In genomic region chr1:159914252-159915018, GRCh38 we compare ENCODE assay signal across 14 cellular contexts. TPM values are rescaled to one million over a fixed set of nuclear protein-coding genes. Genes with fewer than 3 reads are reported as not detected.
DNase-seq lines count a peak whose midpoint lies in the region; ATAC-seq and TF ChIP-seq lines count a peak whose summit lies in the region.
"Had no signal": no experiment of that assay in that cellular context is flagged by ENCODE, and none has a peak within 500 bp of the region (broad histone marks: within the 10 kb centered on the region; RNA-seq: fewer than 3 reads in every experiment).

No MANE protein-coding gene starts in this region.

- no peak for ATAC-seq in stimulated activated memory B cell treated with anti-CD40 and anti-IgM and Interleukin-4, amounts not matched to agents 10 μg/mL and 1 μg/mL and 100 μg/mL, for 72 hours

- POLR2A ChIA-PET in PC-9 (lab: Charles Lee; ENCODE audit: unreplicated experiment) = interaction anchor here (0.5 to 1.8 kb wide), 5 partner anchors 10 to 494 kb away, joined by 3 to 11 read pairs (median 7); no protein-coding TSS in a partner anchor

- H3K4me1 ChIP-seq in PC-9 (replicated peaks; ENCODE audit: insufficient read depth) (peaks cover 99% of the 10 kb centered on the region), iPS-18a (ENCODE audit: control insufficient read depth, low read depth, low read length) (peaks cover 43% of the 10 kb centered on the region), neural progenitor cell (peaks cover 28% of the 10 kb centered on the region)

- CTCF ChIA-PET in PC-9 (lab: Charles Lee) = interaction anchor here (0.6 to 0.7 kb wide), 3 partner anchors 24 to 204 kb away, joined by 3 to 5 read pairs (median 3); no protein-coding TSS in a partner anchor

- H3K27me3 Mint-ChIP-seq in stimulated activated memory B cell treated with anti-CD40 and anti-IgM and Interleukin-4, amounts not matched to agents 10 μg/mL and 1 μg/mL and 100 μg/mL, for 72 hours = no peaks in the 10 kb centered on the region
- peaks cover 16% of the 10 kb centered on the region for H3K27me3 Mint-ChIP-seq in neural progenitor cell (ENCODE audit: insufficient read depth, low read depth)

- DNase-seq in NCI-H2196 (lab: John Stamatoyannopoulos, UW; ENCODE audit: unreplicated experiment) = peak; percentile 33
- DNase-seq in NCI-H2196 treated with DMSO at 0.1 percent for 48 hours (lab: John Stamatoyannopoulos, UW; ENCODE audit: unreplicated experiment) = no peak
- peak in 1 of 2 experiments; percentile 82 for DNase-seq in PC-9
- no peak for DNase-seq in NAMALWA (ENCODE audit: low spot score)
- DNase-seq in neural progenitor cell (ENCODE audit: low spot score) = no peak
- no peak for DNase-seq in mucosa of gallbladder (ENCODE audit: low spot score)
- DNase-seq: activated CD4-positive, alpha-beta T cell treated with anti-CD3 and anti-CD28 coated beads, Interleukin-2, amount 50 U/mL, for 48 hours; effector memory CD4-positive, alpha-beta T cell; hippocampal formation; MG63 had no signal

- no peak overlapping the region for H2AFZ ChIP-seq in PC-9
- H2AFZ ChIP-seq in neural progenitor cell (replicated peaks) = no peak overlapping the region

- H3K9me3 ChIP-seq in PC-9 (ENCODE audit: insufficient read depth, low read depth) (no peaks in the 10 kb centered on the region), iPS-18a (ENCODE audit: control insufficient read depth, low read depth, low read length) (no peaks in the 10 kb centered on the region), neural progenitor cell (ENCODE audit: low read depth) (no peaks in the 10 kb centered on the region)
- H3K9me3 ChIP-seq: MG63, SJSA1 had no signal

- H3K9ac ChIP-seq in iPS-18a (ENCODE audit: low read length) (no peak overlapping the region), neural progenitor cell (no peak overlapping the region)

- intact Hi-C loops in PC-9 (cut with micrococcal nuclease; ENCODE audit: unreplicated experiment) = no loop called here

- H3K79me2 ChIP-seq in PC-9 (ENCODE audit: low read depth) (peaks cover 9% of the 10 kb centered on the region; the same call in 1 of the 2 replicates), neural progenitor cell (ENCODE audit: low read depth) (no peaks in the 10 kb centered on the region)

- H4K20me1 ChIP-seq in PC-9 (ENCODE audit: insufficient read depth) (no peaks in the 10 kb centered on the region), neural progenitor cell (ENCODE audit: low read depth) (no peaks in the 10 kb centered on the region)

- peak overlapping the region; percentile 78 for H3K27ac ChIP-seq in PC-9
- peak overlapping the region; percentile 51 for H3K27ac ChIP-seq in iPS-18a (ENCODE audit: low read length)
- H3K27ac ChIP-seq in neural progenitor cell = no peak overlapping the region
- H3K27ac ChIP-seq: SJSA1 had no signal

- H3K4me2 ChIP-seq in PC-9 (peak overlapping the region; percentile 53), neural progenitor cell (no peak overlapping the region)

- H3K4me3 ChIP-seq in PC-9 (no peak overlapping the region), iPS-18a (ENCODE audit: low read length) (no peak overlapping the region), neural progenitor cell (no peak overlapping the region)
- H3K4me3 ChIP-seq: MG63, SJSA1 had no signal

- peaks cover 81% of the 10 kb centered on the region for H3F3A ChIP-seq in PC-9 (ENCODE audit: insufficient read depth, low read depth)
- H3F3A ChIP-seq in neural progenitor cell (ENCODE audit: low read depth) = peaks cover 21% of the 10 kb centered on the region

- H3K36me3 ChIP-seq in PC-9 (ENCODE audit: low read depth) (peaks cover 8% of the 10 kb centered on the region), iPS-18a (ENCODE audit: control insufficient read depth, low read depth, low read length) (peaks cover 5% of the 10 kb centered on the region), neural progenitor cell (no peaks in the 10 kb centered on the region)

- H3K27me3 ChIP-seq in PC-9 (ENCODE audit: insufficient read depth, low read depth) (no peaks in the 10 kb centered on the region), iPS-18a (ENCODE audit: control insufficient read depth, insufficient read depth, low read length) (no peaks in the 10 kb centered on the region), neural progenitor cell (no peaks in the 10 kb centered on the region)
- H3K27me3 ChIP-seq: MG63, SJSA1 had no signal

- no peaks in the 10 kb centered on the region for H3K9me2 ChIP-seq in PC-9 (ENCODE audit: insufficient read depth)

- H3K4me1 Mint-ChIP-seq in stimulated activated memory B cell treated with anti-CD40 and anti-IgM and Interleukin-4, amounts not matched to agents 10 μg/mL and 1 μg/mL and 100 μg/mL, for 72 hours = peaks cover 81% of the 10 kb centered on the region
- peaks cover 40% of the 10 kb centered on the region for H3K4me1 Mint-ChIP-seq in neural progenitor cell

- no peaks in the 10 kb centered on the region for H3K9me3 Mint-ChIP-seq in stimulated activated memory B cell treated with anti-CD40 and anti-IgM and Interleukin-4, amounts not matched to agents 10 μg/mL and 1 μg/mL and 100 μg/mL, for 72 hours
- no peaks in the 10 kb centered on the region for H3K9me3 Mint-ChIP-seq in neural progenitor cell
- H3K9me3 Mint-ChIP-seq: nephron had no signal

- H3K36me3 Mint-ChIP-seq in stimulated activated memory B cell treated with anti-CD40 and anti-IgM and Interleukin-4, amounts not matched to agents 10 μg/mL and 1 μg/mL and 100 μg/mL, for 72 hours = peaks cover 44% of the 10 kb centered on the region
- peaks cover 5% of the 10 kb centered on the region for H3K36me3 Mint-ChIP-seq in neural progenitor cell

- TF ChIP-seq CTCF in PC-9 (conservative IDR thresholded peaks at IDR 0.05) (no peak), neural progenitor cell (IDR thresholded peaks at IDR 0.05) (no peak)

- no peak overlapping the region for H3K4me3 Mint-ChIP-seq in stimulated activated memory B cell treated with anti-CD40 and anti-IgM and Interleukin-4, amounts not matched to agents 10 μg/mL and 1 μg/mL and 100 μg/mL, for 72 hours
- no peak overlapping the region for H3K4me3 Mint-ChIP-seq in neural progenitor cell
- H3K4me3 Mint-ChIP-seq: nephron had no signal

- peak overlapping the region; percentile 81 for H3K27ac Mint-ChIP-seq in stimulated activated memory B cell treated with anti-CD40 and anti-IgM and Interleukin-4, amounts not matched to agents 10 μg/mL and 1 μg/mL and 100 μg/mL, for 72 hours
- H3K27ac Mint-ChIP-seq in neural progenitor cell = no peak overlapping the region

- no TSS peak for BruUV-seq in PC-9 (replicated peaks; lab: Mats Ljungman, UMichigan)

RNA-seq across cellular contexts. Expression of gene TAGLN2, which starts 10.9 kb away (rescaled TPM):
- total RNA-seq in PC-9 (2021) (473 and 481 TPM in 2 replicates), neural progenitor cell (ENCODE audit: low replicate concordance) (3.9 and 12.1 TPM in 2 replicates), mucosa of gallbladder (205 TPM)

RNA-seq across cellular contexts. Expression of gene CFAP45, which starts 14.5 kb away (rescaled TPM):
- total RNA-seq in PC-9 (2021) = 8.2 and 9.3 TPM in 2 replicates
- total RNA-seq in neural progenitor cell (ENCODE audit: low replicate concordance) = not detected in 2 replicates
- 0.37 TPM for total RNA-seq in mucosa of gallbladder

RNA-seq across cellular contexts. Expression of gene IGSF9, which starts 31.0 kb away (rescaled TPM):
- total RNA-seq in PC-9 (2021) (22.9 and 23.4 TPM in 2 replicates), neural progenitor cell (ENCODE audit: low replicate concordance) (3.3 and 9.1 TPM in 2 replicates), mucosa of gallbladder (12.4 TPM)

RNA-seq across cellular contexts. Expression of gene SLAMF9, which starts 39.6 kb away (rescaled TPM):
- total RNA-seq in PC-9 (2021) (0.58 and 0.94 TPM in 2 replicates), neural progenitor cell (ENCODE audit: low replicate concordance) (not detected in 2 replicates), mucosa of gallbladder (not detected)
- total RNA-seq: SJSA1 had no signal

RNA-seq across cellular contexts. Expression of gene VSIG8, which starts 52.0 kb away (rescaled TPM):
- total RNA-seq in PC-9 (2021) = not detected in 2 replicates
- not detected in 2 replicates for total RNA-seq in neural progenitor cell (ENCODE audit: low replicate concordance)
- total RNA-seq in mucosa of gallbladder = not detected
- total RNA-seq: SJSA1 had no signal

Comparison
In these comparisons a context has a peak if more than half of its experiments do, and no peak if none do; other contexts are left out.
1. RNA of gene TAGLN2, which starts 10.9 kb away (total RNA-seq): 473 to 481 TPM in PC-9 and 205 TPM in mucosa of gallbladder (single experiment); 3.9 to 12.1 TPM in neural progenitor cell; every median in the first group is over 10 times any median in the second.